Comparison of ENCODE assay signal across 10 cellular contexts in genomic region chr7:135260930-135261721, GRCh38. TPM values are rescaled to one million over a fixed set of nuclear protein-coding genes. Genes with fewer than 3 reads are reported as not detected.
A peak's percentile ranks its signal among the peaks of the same experiment; 100 is the strongest.
DNase-seq lines count a peak whose midpoint lies in the region; ATAC-seq and TF ChIP-seq lines count a peak whose summit lies in the region.
"Had no signal": no experiment of that assay in that cellular context is flagged by ENCODE, and none has a peak within 500 bp of the region (broad histone marks: within the 10 kb centered on the region; RNA-seq: fewer than 3 reads in every experiment).

No MANE protein-coding gene starts in this region.

- CTCF ChIA-PET in HEK293T (lab: Yijun Ruan, JAX) = interaction anchor here (2.0 to 3.2 kb wide), 2 partner anchors 14 to 20 kb away, joined by 10 to 24 read pairs; no protein-coding TSS in a partner anchor

- POLR2A ChIA-PET in HEK293T (lab: Yijun Ruan, JAX) = no interaction called here

- no peaks in the 10 kb centered on the region for H3K27me3 ChIP-seq in prostate gland (replicated peaks; ENCODE audit: insufficient read depth)
- H3K27me3 ChIP-seq: BLaER1 had no signal

- intact Hi-C loops in left ventricle myocardium superior (cut with micrococcal nuclease) (no loop called here), prostate gland (cut with DNase I) (loop anchor here (10.0 kb wide), 1 partner anchor 576 kb away; no protein-coding TSS in a partner anchor)

- no peak for TF ChIP-seq CTCF in prostate gland (IDR thresholded peaks at IDR 0.05)

- no peak for TF ChIP-seq POLR2A in prostate gland (IDR thresholded peaks at IDR 0.05)

- peak overlapping the region; percentile 9 to 46 for H3K27ac ChIP-seq in prostate gland
- H3K27ac ChIP-seq: BLaER1 had no signal

- H3K4me1 ChIP-seq in prostate gland (replicated peaks) = no peaks in the 10 kb centered on the region

- H3K4me3 ChIP-seq in prostate gland = no peak overlapping the region
- H3K4me3 ChIP-seq: BLaER1 had no signal

- no peaks in the 10 kb centered on the region for H3K9me3 ChIP-seq in prostate gland

- 43% methylated on average over 10 of the region's 10 CpGs for WGBS in prostate gland

- H3K36me3 ChIP-seq in prostate gland = no peaks in the 10 kb centered on the region
- H3K36me3 ChIP-seq: BLaER1 had no signal

- ATAC-seq in left ventricle myocardium superior (peak; percentile 71), GM21528 (IDR thresholded peaks at IDR 0.05; ENCODE audit: low FRiP score, unreplicated experiment) (no peak), HG03039 (IDR thresholded peaks at IDR 0.05; ENCODE audit: unreplicated experiment) (no peak)
- ATAC-seq: naive thymus-derived CD4-positive, alpha-beta T cell had no signal

- DNase-seq in HEK293T (ENCODE audit: extremely low spot score) (peak; percentile 49), amniotic epithelial cell (ENCODE audit: low read depth) (peak; percentile 13), left ventricle myocardium superior (no peak), prostate gland (ENCODE audit: low spot score) (no peak), NCI-H187 treated with DMSO at 0.1 percent for 48 hours (lab: John Stamatoyannopoulos, UW) (no peak), NCI-H748 (lab: John Stamatoyannopoulos, UW; ENCODE audit: unreplicated experiment) (no peak)
- DNase-seq: naive thymus-derived CD4-positive, alpha-beta T cell had no signal

TF ChIP-seq in HEK293T, 16 proteins besides CTCF, POLR2A, EP300 and RAD21:
- TF ChIP-seq FOXM1 (IDR thresholded peaks at IDR 0.05; ENCODE audit: borderline replicate concordance) (no peak), L3MBTL2 (conservative IDR thresholded peaks at IDR 0.05) (peak; percentile 97)

RNA-seq across cellular contexts. Expression of gene STRA8, which starts 27.5 kb away (rescaled TPM):
- total RNA-seq in left ventricle myocardium superior (not detected), prostate gland (not detected)
- total RNA-seq: naive thymus-derived CD4-positive, alpha-beta T cell had no signal

RNA-seq across cellular contexts. Expression of gene WDR91, which starts 49.8 kb away (rescaled TPM):
- total RNA-seq in left ventricle myocardium superior (6.3 TPM), prostate gland (10 to 100 TPM; 13.6 to 49.1 TPM)

Comparison
In these comparisons a context has a peak if more than half of its experiments do, and no peak if none do; other contexts are left out.
1. DNase-seq: peak in HEK293T (single experiment) and amniotic epithelial cell (single experiment); none in left ventricle myocardium superior (single experiment), prostate gland (single experiment), NCI-H187 treated with DMSO at 0.1 percent for 48 hours (single experiment) and NCI-H748 (single experiment).